In the genomic region with DNA sequence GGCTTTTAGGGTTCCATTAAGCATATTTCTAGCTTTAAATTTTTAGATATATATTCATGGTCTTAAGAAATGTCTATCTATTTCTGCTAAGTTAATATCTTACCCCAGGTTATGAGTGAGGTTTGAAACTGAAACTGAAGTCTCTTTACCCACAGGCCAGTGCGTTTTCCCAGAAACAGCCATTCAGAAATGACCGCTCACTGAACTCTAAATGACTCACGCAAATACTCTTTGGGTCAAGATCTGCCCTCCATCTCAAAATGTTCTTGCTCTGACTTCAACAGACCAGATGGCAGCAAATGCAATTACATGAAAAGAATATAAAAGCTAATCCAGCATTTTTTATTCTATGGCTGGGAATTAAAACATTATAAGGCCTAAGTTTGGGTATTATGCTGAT, we compare ENCODE assay signal across 14 cellular contexts.
DNase-seq lines count a peak whose midpoint lies in the region; ATAC-seq and TF ChIP-seq lines count a peak whose summit lies in the region.
"Had no signal": no experiment of that assay in that cellular context is flagged by ENCODE, and none has a peak within 500 bp of the region (broad histone marks: within the 10 kb centered on the region; RNA-seq: fewer than 3 reads in every experiment).

No MANE protein-coding gene starts in this region.

- DNase-seq in ELR (ENCODE audit: low read depth) (peak; percentile 3), amniotic epithelial cell (ENCODE audit: low read depth) (peak; percentile 9), left kidney (ENCODE audit: low read depth, low spot score) (peak; percentile 11), NCI-H2029 (lab: John Stamatoyannopoulos, UW) (no peak), breast epithelium (ENCODE audit: low spot score in 2 of 2) (no peak), cerebellar cortex (ENCODE audit: low spot score) (no peak), MM.1S (no peak)
- DNase-seq: activated CD4-positive, CD25-positive, alpha-beta regulatory T cell; activated CD8-positive, alpha-beta memory T cell treated with anti-CD3 and anti-CD28 coated beads, Interleukin-2, amount 50 U/mL, for 48 hours; DMS79; naive B cell; NCI-H2171 treated with DMSO at 0.1 percent for 48 hours; right cardiac atrium had no signal

- H3K4me1 ChIP-seq in breast epithelium (no peaks in the 10 kb centered on the region), MM.1S (ENCODE audit: low read length) (no peaks in the 10 kb centered on the region)

- TF ChIP-seq CTCF in breast epithelium (IDR thresholded peaks at IDR 0.05) (no peak), MM.1S (IDR thresholded peaks at IDR 0.05; ENCODE audit: low read length) (no peak)

- H3K4me3 ChIP-seq in breast epithelium, result no peak overlapping the region
- H3K4me3 ChIP-seq in MM.1S (ENCODE audit: low read length), result no peak overlapping the region

- H3K4me2 ChIP-seq in MM.1S (ENCODE audit: low read depth, low read length), result no peak overlapping the region

- H3K36me3 ChIP-seq in breast epithelium, result no peaks in the 10 kb centered on the region
- H3K36me3 ChIP-seq in MM.1S (replicated peaks; ENCODE audit: insufficient read depth, low read length), result no peaks in the 10 kb centered on the region

- peak; percentile 58 for ATAC-seq in HG03097 (IDR thresholded peaks at IDR 0.05; ENCODE audit: low FRiP score, unreplicated experiment)
- ATAC-seq: right cardiac atrium had no signal

- no peaks in the 10 kb centered on the region for H3K9me2 ChIP-seq in MM.1S (replicated peaks; ENCODE audit: insufficient read depth, low read length)

- no peak overlapping the region for H2AFZ ChIP-seq in MM.1S (ENCODE audit: low read length)

- intact Hi-C loops in breast epithelium (cut with DNase I; ENCODE audit: low total_unique reads), result no loop called here

- no peaks in the 10 kb centered on the region for H3K79me2 ChIP-seq in MM.1S (ENCODE audit: low read length)

- H3K27me3 ChIP-seq in breast epithelium, result no peaks in the 10 kb centered on the region
- H3K27me3 ChIP-seq in MM.1S (replicated peaks; ENCODE audit: insufficient read depth, low read length), result no peaks in the 10 kb centered on the region

- no peaks in the 10 kb centered on the region for H4K20me1 ChIP-seq in MM.1S (ENCODE audit: insufficient read depth, low read length)

- no peak for TF ChIP-seq POLR2A in breast epithelium (IDR thresholded peaks at IDR 0.05)

- H3K27ac ChIP-seq in breast epithelium (no peak overlapping the region), MM.1S (ENCODE audit: low read length) (no peak overlapping the region)

- H3K9me3 ChIP-seq in breast epithelium, result no peaks in the 10 kb centered on the region
- H3K9me3 ChIP-seq in MM.1S (replicated peaks; ENCODE audit: insufficient read depth, low read length), result no peaks in the 10 kb centered on the region

- no peaks in the 10 kb centered on the region for H3F3A ChIP-seq in MM.1S (ENCODE audit: insufficient read depth, low read length)

- H3K9ac ChIP-seq in MM.1S (ENCODE audit: low read length), result no peak overlapping the region

Comparison
In these comparisons a context has a peak if more than half of its experiments do, and no peak if none do; other contexts are left out.
1. DNase-seq: peak in ELR (single experiment), amniotic epithelial cell (single experiment) and left kidney (single experiment); none in NCI-H2029 (single experiment), breast epithelium (0 of 2), cerebellar cortex (single experiment) and MM.1S (single experiment).